ENCODE assay signal across 8 cellular contexts in the genomic region with DNA sequence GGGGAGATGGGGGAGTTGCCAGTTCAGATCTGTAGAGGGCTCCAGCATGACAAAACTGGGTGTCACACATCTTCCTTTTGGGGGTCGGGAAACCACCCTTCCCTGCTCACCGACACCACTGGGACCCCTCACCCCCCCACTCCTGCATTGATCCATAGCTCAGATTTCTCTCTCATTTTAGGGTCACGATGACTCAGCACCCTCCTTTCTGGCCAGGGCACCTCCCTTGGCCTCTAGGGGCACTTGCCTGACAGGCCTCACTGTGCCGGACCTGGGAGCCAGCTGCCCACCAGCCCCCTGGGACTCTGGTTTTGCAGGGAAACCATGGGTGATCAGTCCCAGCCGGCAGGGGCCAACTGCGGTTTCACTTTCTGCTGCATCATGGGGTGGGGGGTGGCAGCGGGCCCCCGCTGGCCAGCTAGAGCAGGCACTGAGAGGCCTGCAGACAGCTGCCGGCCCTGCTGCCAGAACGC.
DNase-seq lines count a peak whose midpoint lies in the region; FAIRE-seq and TF ChIP-seq lines count a peak whose summit lies in the region.

No MANE protein-coding gene starts in this region.

- H3K9me3 ChIP-seq in OCI-LY7 (ENCODE audit: low read length): no peaks in the 10 kb centered on the region
- no peaks in the 10 kb centered on the region for H3K9me3 ChIP-seq in iPS-18a (ENCODE audit: control insufficient read depth, low read depth, low read length)

- peaks cover 89% of the 10 kb centered on the region for H3K4me1 ChIP-seq in OCI-LY7 (ENCODE audit: insufficient read depth, low read length, poor library complexity, severe bottlenecking)
- H3K4me1 ChIP-seq in iPS-18a (ENCODE audit: control insufficient read depth, low read depth, low read length): peaks cover 47% of the 10 kb centered on the region

- DNase-seq in GM12864 (ENCODE audit: low read depth) (peak; percentile 62), H4 (ENCODE audit: low spot score) (peak; percentile 32), OCI-LY7 (ENCODE audit: low spot score) (peak; percentile 84), COR-L47 (lab: John Stamatoyannopoulos, UW) (no peak), D721Med (ENCODE audit: insufficient read length, low spot score) (no peak), Calu3 (no peak), dedifferentiated amniotic fluid mesenchymal stem cell (ENCODE audit: extremely low spot score) (no peak)

- H3K27me3 Mint-ChIP-seq in Calu3 (ENCODE audit: unreplicated experiment): no peaks in the 10 kb centered on the region

- peak overlapping the region; percentile 53 for H3K9ac ChIP-seq in iPS-18a (ENCODE audit: low read length)

- peaks cover 13% of the 10 kb centered on the region; the same call in 1 of the 2 replicates for H4K20me1 ChIP-seq in OCI-LY7 (ENCODE audit: insufficient read depth, low read length)

- H3K4me3 ChIP-seq in GM12864 (ENCODE audit: low read depth, low read length) (peak overlapping the region; percentile 51), OCI-LY7 (ENCODE audit: low read depth, low read length, poor library complexity, severe bottlenecking) (peak overlapping the region; percentile 99), iPS-18a (ENCODE audit: low read length) (no peak overlapping the region)

- peaks cover 100% of the 10 kb centered on the region for H3K79me2 ChIP-seq in OCI-LY7 (ENCODE audit: insufficient read depth, low read depth, low read length)

- H3K4me2 ChIP-seq in OCI-LY7 (ENCODE audit: low read length): peak overlapping the region; percentile 93

- intact Hi-C loops in OCI-LY7 (cut with micrococcal nuclease; ENCODE audit: unreplicated experiment) (no loop called here), Calu3 (cut with micrococcal nuclease; ENCODE audit: unreplicated experiment) (no loop called here)

- peak; percentile 44 for TF ChIP-seq CTCF in GM12864 (IDR thresholded peaks at IDR 0.05; ENCODE audit: low read depth, low read length, missing control alignments)
- TF ChIP-seq CTCF in OCI-LY7 (conservative IDR thresholded peaks at IDR 0.05; ENCODE audit: low read length): peak; percentile 65
- TF ChIP-seq CTCF in D721Med (IDR thresholded peaks at IDR 0.05; ENCODE audit: insufficient read depth, missing control alignments): no peak
- TF ChIP-seq CTCF in Calu3 (IDR thresholded peaks at IDR 0.05; ENCODE audit: unreplicated experiment): no peak

- BruUV-seq in OCI-LY7 (replicated peaks; lab: Mats Ljungman, UMichigan) (no TSS peak), Calu3 (replicated peaks; lab: Mats Ljungman, UMichigan) (no TSS peak)

- no peak overlapping the region for H3K27ac Mint-ChIP-seq in Calu3 (ENCODE audit: unreplicated experiment)

- CTCF ChIA-PET in OCI-LY7 (lab: Charles Lee; ENCODE audit: unreplicated experiment) (interaction anchor here (0.6 kb wide), 1 partner anchor 134 kb away, joined by 3 read pairs; no protein-coding TSS in a partner anchor), Calu3 (lab: Charles Lee) (interaction anchor here (1.1 kb wide), 1 partner anchor 176 kb away, joined by 3 read pairs; no protein-coding TSS in a partner anchor)

- H2AFZ ChIP-seq in OCI-LY7 (ENCODE audit: low read length): no peak overlapping the region

- POLR2A ChIA-PET in OCI-LY7 (lab: Charles Lee): interaction anchor here (0.5 to 2.8 kb wide), 9 partner anchors 9 to 323 kb away, joined by 3 to 24 read pairs (median 3); no protein-coding TSS in a partner anchor

- no peaks in the 10 kb centered on the region for H3K27me3 ChIP-seq in iPS-18a (ENCODE audit: control insufficient read depth, insufficient read depth, low read length)

- no peak overlapping the region for H3K4me3 Mint-ChIP-seq in Calu3 (ENCODE audit: low read depth, unreplicated experiment)

- H3K36me3 ChIP-seq in OCI-LY7 (ENCODE audit: insufficient read depth, low read length) (peaks cover 26% of the 10 kb centered on the region), iPS-18a (ENCODE audit: control insufficient read depth, low read depth, low read length) (no peaks in the 10 kb centered on the region)

- no peak for FAIRE-seq in D721Med (lab: Jason Lieb, UNC)

- H3K36me3 Mint-ChIP-seq in Calu3 (ENCODE audit: insufficient read depth, unreplicated experiment): peaks cover 7% of the 10 kb centered on the region

- H3K9me3 Mint-ChIP-seq in Calu3 (ENCODE audit: low read depth, unreplicated experiment): no peaks in the 10 kb centered on the region

- H3K4me1 Mint-ChIP-seq in Calu3 (ENCODE audit: low read depth, unreplicated experiment): peaks cover 28% of the 10 kb centered on the region

- no peaks in the 10 kb centered on the region for H3K9me2 ChIP-seq in OCI-LY7 (ENCODE audit: insufficient read depth, low read length)

- H3K27ac ChIP-seq in OCI-LY7 (ENCODE audit: low read depth, low read length, poor library complexity, severe bottlenecking): peak overlapping the region; percentile 94
- H3K27ac ChIP-seq in iPS-18a (ENCODE audit: low read length): peak overlapping the region; percentile 70

Comparison
In these comparisons a context has a peak if more than half of its experiments do, and no peak if none do; other contexts are left out.
1. DNase-seq: peak in GM12864 (single experiment), H4 (single experiment) and OCI-LY7 (single experiment); none in COR-L47 (single experiment), D721Med (single experiment), Calu3 (single experiment) and dedifferentiated amniotic fluid mesenchymal stem cell (single experiment).
2. CTCF ChIP-seq: peak in GM12864 (single experiment) and OCI-LY7 (single experiment); none in D721Med (single experiment) and Calu3 (single experiment).